In genomic region chr9:14593406-14593805, GRCh38 we compare ENCODE assay signal across 27 cellular contexts.
"Had no signal": no experiment of that assay in that cellular context is flagged by ENCODE, and none has a peak within 500 bp of the region (broad histone marks: within the 10 kb centered on the region; RNA-seq: fewer than 3 reads in every experiment).

No MANE protein-coding gene starts in this region.

- H3K4me3 Mint-ChIP-seq: dendritic cell treated with granulocyte-macrophage colony-stimulating factor and Interleukin-4, amounts not matched to agents 40 ng/mL and 50 ng/mL, for 4 days; effector memory CD8-positive, alpha-beta T cell; naive B cell; nephron; stimulated activated memory B cell treated with anti-CD40 and anti-IgM and Interleukin-4, amounts not matched to agents 10 μg/mL and 1 μg/mL and 100 μg/mL, for 72 hours; stimulated activated naive CD8-positive, alpha-beta T cell treated with anti-CD3 and anti-CD28 coated beads, Interleukin-15, Interleukin-2, amounts not matched to agents 100 ng/mL and 50 ng/mL, for 24 hours had no signal

- H3K36me3 ChIP-seq: upper lobe of right lung had no signal

- H3K4me1 ChIP-seq: parathyroid adenoma, psoas muscle, spleen, tibial artery, upper lobe of right lung had no signal

- H3K4me2 ChIP-seq: hepatocyte had no signal

- H3K27ac Mint-ChIP-seq: dendritic cell treated with granulocyte-macrophage colony-stimulating factor and Interleukin-4, amounts not matched to agents 40 ng/mL and 50 ng/mL, for 4 days; effector memory CD8-positive, alpha-beta T cell; nephron; stimulated activated memory B cell treated with anti-CD40 and anti-IgM and Interleukin-4, amounts not matched to agents 10 μg/mL and 1 μg/mL and 100 μg/mL, for 72 hours; stimulated activated naive CD8-positive, alpha-beta T cell treated with anti-CD3 and anti-CD28 coated beads, Interleukin-15, Interleukin-2, amounts not matched to agents 100 ng/mL and 50 ng/mL, for 24 hours had no signal

- H3K4me1 Mint-ChIP-seq: nephron; stimulated activated memory B cell treated with anti-CD40 and anti-IgM and Interleukin-4, amounts not matched to agents 10 μg/mL and 1 μg/mL and 100 μg/mL, for 72 hours had no signal

- ATAC-seq: effector memory CD8-positive, alpha-beta T cell; left cardiac atrium; left ventricle myocardium superior; psoas muscle; sciatic nerve; stimulated activated memory B cell treated with anti-CD40 and anti-IgM and Interleukin-4, amounts not matched to agents 10 μg/mL and 1 μg/mL and 100 μg/mL, for 72 hours; upper lobe of right lung had no signal

- H3K9me3 ChIP-seq: upper lobe of right lung had no signal

- H3K27me3 ChIP-seq: hepatocyte, spleen, tibial artery, upper lobe of right lung had no signal

- DNase-seq: effector memory CD8-positive, alpha-beta T cell; erythroblast; foreskin melanocyte; head of caudate nucleus; kidney; left cardiac atrium; left ventricle myocardium superior; mesenchymal stem cell; midbrain; naive B cell; occipital lobe; psoas muscle; retina; spleen; stimulated activated CD4-positive, alpha-beta T cell treated with anti-CD3 and anti-CD28 coated beads, Interleukin-15, amount 100 ng/mL, for 24 hours; stimulated activated CD4-positive, alpha-beta T cell treated with anti-CD3 and anti-CD28 coated beads, Interleukin-1b, Interleukin-23, amount 100 ng/mL, for 48 hours; stimulated activated CD4-positive, alpha-beta T cell treated with anti-CD3 and anti-CD28 coated beads, Interleukin-4, amount 100 ng/mL, for 24 hours; tibial artery; upper lobe of right lung had no signal

- H3K4me3 ChIP-seq: hepatocyte, lung, psoas muscle, spleen, tibial artery, upper lobe of right lung had no signal

- H2AFZ ChIP-seq: hepatocyte, parathyroid adenoma had no signal

- H3K9ac ChIP-seq: parathyroid adenoma had no signal

- H3K27me3 Mint-ChIP-seq: dendritic cell treated with granulocyte-macrophage colony-stimulating factor and Interleukin-4, amounts not matched to agents 40 ng/mL and 50 ng/mL, for 4 days; effector memory CD8-positive, alpha-beta T cell; naive B cell; stimulated activated memory B cell treated with anti-CD40 and anti-IgM and Interleukin-4, amounts not matched to agents 10 μg/mL and 1 μg/mL and 100 μg/mL, for 72 hours; stimulated activated naive CD8-positive, alpha-beta T cell treated with anti-CD3 and anti-CD28 coated beads, Interleukin-15, Interleukin-2, amounts not matched to agents 100 ng/mL and 50 ng/mL, for 24 hours had no signal

- H3K27ac ChIP-seq: hepatocyte, parathyroid adenoma, psoas muscle, spleen, tibial artery, upper lobe of right lung had no signal

- H3K79me2 ChIP-seq: hepatocyte, parathyroid adenoma had no signal
